ENCODE assay signal across 13 cellular contexts in genomic region chr3:153972862-153973261, GRCh38.
DNase-seq lines count a peak whose midpoint lies in the region; ATAC-seq and TF ChIP-seq lines count a peak whose summit lies in the region.
"Had no signal": no experiment of that assay in that cellular context is flagged by ENCODE, and none has a peak within 500 bp of the region (broad histone marks: within the 10 kb centered on the region; RNA-seq: fewer than 3 reads in every experiment).

No MANE protein-coding gene starts in this region.

- ATAC-seq in GM19351 (IDR thresholded peaks at IDR 0.05; ENCODE audit: unreplicated experiment) (peak; percentile 46), HG02571 (IDR thresholded peaks at IDR 0.05; ENCODE audit: unreplicated experiment) (peak; percentile 51), HG03108 (IDR thresholded peaks at IDR 0.05; ENCODE audit: unreplicated experiment) (peak; percentile 36)
- ATAC-seq: T-helper 17 cell had no signal

- no peak overlapping the region for H3K27ac Mint-ChIP-seq in nephron progenitor cell
- H3K27ac Mint-ChIP-seq: T-helper 17 cell had no signal

- no peak overlapping the region for H3K4me3 ChIP-seq in GM12865 (ENCODE audit: low read depth, low read length)
- H3K4me3 ChIP-seq: dorsolateral prefrontal cortex, GM23248, spleen had no signal

- H3K9me3 Mint-ChIP-seq in nephron progenitor cell = peaks cover 5% of the 10 kb centered on the region

- H3K27me3 Mint-ChIP-seq in nephron progenitor cell (ENCODE audit: low read depth, poor library complexity) = peaks cover 4% of the 10 kb centered on the region

- peaks cover 22% of the 10 kb centered on the region for H3K4me1 Mint-ChIP-seq in nephron progenitor cell

- H3K36me3 Mint-ChIP-seq in nephron progenitor cell (ENCODE audit: low read depth) = no peaks in the 10 kb centered on the region

- TF ChIP-seq CTCF in GM12865 (IDR thresholded peaks at IDR 0.05; ENCODE audit: insufficient read depth, low read depth, low read length, missing control alignments) (no peak), nephron progenitor cell (IDR thresholded peaks at IDR 0.05) (no peak)

- DNase-seq in GM12865 (ENCODE audit: low read depth) (peak; percentile 55), SIG-M5 (lab: John Stamatoyannopoulos, UW) (no peak), ureter (ENCODE audit: low spot score) (no peak), nephron progenitor cell (no peak), NCI-H2081 treated with DMSO at 0.1 percent for 48 hours (lab: John Stamatoyannopoulos, UW) (no peak)
- DNase-seq: activated CD4-positive, alpha-beta T cell treated with anti-CD3 and anti-CD28 coated beads, Interleukin-2, amount 50 U/mL, for 1 hour; dorsolateral prefrontal cortex; GM23248; spleen; T-helper 17 cell had no signal

- no peak overlapping the region for H3K4me3 Mint-ChIP-seq in nephron progenitor cell
- H3K4me3 Mint-ChIP-seq: T-helper 17 cell had no signal
